3 cellular contexts compared by ENCODE assay signal in the genomic region with DNA sequence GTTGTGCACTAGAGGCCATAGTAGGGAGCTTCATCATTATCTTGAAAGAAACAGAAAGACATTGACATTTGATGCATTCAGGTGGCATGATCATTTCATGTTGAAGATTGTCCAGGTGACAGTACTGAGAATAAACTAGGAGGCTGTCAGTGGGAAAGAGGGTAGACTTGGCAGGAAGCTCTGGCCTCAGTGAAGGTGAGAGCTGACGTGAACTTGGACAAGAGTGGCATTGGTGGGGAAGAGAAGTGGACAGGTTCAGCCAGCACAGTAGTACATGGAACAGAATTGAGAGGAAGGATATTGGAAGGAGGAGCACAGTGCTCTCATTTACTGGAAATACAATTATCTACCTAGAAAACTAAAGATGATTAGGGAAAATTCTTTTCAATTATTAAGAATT.
"Had no signal": no experiment of that assay in that cellular context is flagged by ENCODE, and none has a peak within 500 bp of the region (broad histone marks: within the 10 kb centered on the region; RNA-seq: fewer than 3 reads in every experiment).

No MANE protein-coding gene starts in this region.

- DNase-seq: GDM1, GF-D8 had no signal

- H3K4me3 ChIP-seq: GM12878 had no signal

- ATAC-seq: GM12878 had no signal
